Comparison of ENCODE assay signal across 2 cellular contexts in the genomic region with DNA sequence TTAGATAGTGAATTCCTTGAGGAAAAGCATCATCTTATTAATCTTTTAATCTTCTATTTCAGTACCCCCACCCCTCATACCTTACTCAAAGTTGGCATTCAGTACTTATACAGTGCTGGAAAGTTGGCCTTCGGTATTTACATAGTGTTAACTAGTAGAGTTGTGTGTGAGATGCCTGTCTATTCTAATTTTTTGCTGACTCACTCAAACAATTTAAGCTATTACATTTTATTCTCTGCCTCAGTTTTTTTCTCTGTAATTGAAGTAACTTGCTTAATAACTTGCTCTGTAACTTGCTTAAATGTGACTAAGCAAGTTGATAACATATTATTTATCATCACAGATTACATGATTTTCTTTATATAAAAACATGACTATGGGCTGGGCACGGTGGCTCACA.
A peak's percentile ranks its signal among the peaks of the same experiment; 100 is the strongest.
TF ChIP-seq lines count a peak whose summit lies in the region.

No MANE protein-coding gene starts in this region.

TF ChIP-seq in IMR-90, 13 proteins besides CTCF, POLR2A, EP300 and RAD21:
- TF ChIP-seq NFE2L2 (IDR thresholded peaks at IDR 0.05; ENCODE audit: low read depth, low read length) (peak; percentile 86), BHLHE40 (IDR thresholded peaks at IDR 0.05; ENCODE audit: low read depth, low read length) (no peak), RFX5 (IDR thresholded peaks at IDR 0.05; ENCODE audit: low read depth, low read length) (no peak), RCOR1 (IDR thresholded peaks at IDR 0.05; ENCODE audit: insufficient replicate concordance, low read length) (no peak), MAFK (IDR thresholded peaks at IDR 0.05; ENCODE audit: low read depth, low read length) (peak; percentile 74)

TF ChIP-seq in H1, 55 proteins besides CTCF, POLR2A, EP300 and RAD21:
- TF ChIP-seq MAFK (IDR thresholded peaks at IDR 0.05; ENCODE audit: low read depth, low read length) (0 out of 2 replicates have a peak, but pooled peaks have one; percentile 25), NANOG (IDR thresholded peaks at IDR 0.05; ENCODE audit: insufficient read depth, low read depth, low read length, poor library complexity, severe bottlenecking) (no peak), SUZ12 (IDR thresholded peaks at IDR 0.05; ENCODE audit: low read length) (no peak), SP1 (IDR thresholded peaks at IDR 0.05; ENCODE audit: low read depth, low read length) (no peak)
